9 cellular contexts compared by ENCODE assay signal in the genomic region with DNA sequence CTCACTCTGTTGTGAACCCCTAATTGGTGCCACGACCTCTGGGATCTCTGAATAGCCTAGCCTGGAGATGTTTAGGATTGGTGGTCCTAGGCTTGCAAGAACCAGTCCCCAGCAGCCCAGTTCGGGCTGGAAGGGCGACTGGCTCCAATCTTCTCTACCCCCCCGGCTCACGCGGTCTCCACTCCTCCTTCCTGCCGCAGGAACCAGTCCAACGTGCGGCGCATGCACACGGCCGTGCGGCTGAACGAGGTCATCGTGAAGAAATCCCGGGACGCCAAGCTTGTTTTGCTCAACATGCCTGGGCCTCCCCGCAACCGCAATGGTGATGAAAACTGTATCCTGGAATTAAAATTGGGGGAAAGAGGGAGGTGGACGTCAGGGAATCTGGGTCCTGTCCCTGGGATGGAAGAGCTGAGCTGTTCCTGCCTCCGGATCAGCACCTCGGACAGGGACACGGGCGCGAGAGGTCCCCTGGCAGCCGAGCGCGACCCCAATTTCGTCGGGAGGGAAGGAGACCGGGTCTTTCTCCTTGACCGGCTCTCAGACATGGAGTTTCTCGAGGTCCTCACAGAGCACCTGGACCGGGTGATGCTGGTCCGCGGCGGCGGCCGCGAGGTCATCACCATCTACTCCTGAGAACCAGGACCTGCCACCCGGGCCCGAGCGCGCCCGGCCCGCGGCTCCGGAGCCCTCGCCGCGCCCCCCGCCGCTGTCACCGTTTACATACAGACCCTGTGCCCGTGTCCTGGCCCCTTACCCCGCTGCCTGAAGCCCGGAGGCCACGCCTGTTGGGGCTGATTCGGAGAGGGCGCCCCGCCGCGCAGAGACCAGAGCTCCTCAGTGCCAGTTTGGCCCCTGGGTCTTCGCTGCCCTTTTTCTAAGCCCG. TPM values are rescaled to one million over a fixed set of nuclear protein-coding genes. Genes with fewer than 3 reads are reported as not detected.
A peak's percentile ranks its signal among the peaks of the same experiment; 100 is the strongest.
DNase-seq lines count a peak whose midpoint lies in the region; ATAC-seq and TF ChIP-seq lines count a peak whose summit lies in the region.
"Had no signal": no experiment of that assay in that cellular context is flagged by ENCODE, and none has a peak within 500 bp of the region (broad histone marks: within the 10 kb centered on the region; RNA-seq: fewer than 3 reads in every experiment).

No MANE protein-coding gene starts in this region.

- H3K27ac Mint-ChIP-seq in natural killer cell treated with Interleukin-12 subunit alpha and Interleukin-12 subunit beta and Interleukin-15 and Interleukin-18, amount 100 ng/mL, for 72 hours: no peak overlapping the region

- H3K27ac ChIP-seq in RWPE1: no peak overlapping the region
- no peak overlapping the region for H3K27ac ChIP-seq in neutrophil
- no peak overlapping the region for H3K27ac ChIP-seq in Karpas-422 (ENCODE audit: low read length)

- no peaks in the 10 kb centered on the region for H3K9me2 ChIP-seq in Karpas-422 (replicated peaks; ENCODE audit: insufficient read depth, low read length)

- H3K4me3 ChIP-seq in fibroblast of mammary gland (ENCODE audit: control insufficient read depth, low read depth, low read length) (no peak overlapping the region), neutrophil (ENCODE audit: low read depth in 1 of 2, low read length in 1 of 2) (peak overlapping the region; percentile 52 to 58), Karpas-422 (ENCODE audit: low read length) (no peak overlapping the region)

- peaks cover 47 to 53% of the 10 kb centered on the region in 2 experiments for H3K4me1 ChIP-seq in neutrophil (ENCODE audit: control insufficient read depth in 1 of 2, insufficient read depth in 1 of 2, low read depth in 1 of 2, low read length in 1 of 2)
- no peaks in the 10 kb centered on the region for H3K4me1 ChIP-seq in Karpas-422 (ENCODE audit: low read length)

- H3K79me2 ChIP-seq in Karpas-422 (ENCODE audit: low read length): no peaks in the 10 kb centered on the region

- H3K9me3 ChIP-seq in neutrophil (no peaks in the 10 kb centered on the region), Karpas-422 (ENCODE audit: low read length) (no peaks in the 10 kb centered on the region)

- TF ChIP-seq CTCF in GM10266 (IDR thresholded peaks at IDR 0.05; ENCODE audit: control insufficient read depth, insufficient read depth, low read depth, missing control alignments) (no peak), RWPE1 (conservative IDR thresholded peaks at IDR 0.05; ENCODE audit: low read depth) (no peak), fibroblast of mammary gland (conservative IDR thresholded peaks at IDR 0.05; ENCODE audit: control insufficient read depth, insufficient read depth, low read depth, low read length) (no peak), neutrophil (IDR thresholded peaks at IDR 0.05) (no peak)

- no peak overlapping the region for H3K4me2 ChIP-seq in Karpas-422 (ENCODE audit: low read depth, low read length, poor library complexity, severe bottlenecking)

- CTCF ChIA-PET in RWPE1 (lab: Yijun Ruan, JAX): interaction anchor here (0.6 to 3.0 kb wide), 11 partner anchors 25 to 725 kb away, joined by 3 to 13 read pairs (median 4); no protein-coding TSS in a partner anchor

- POLR2A ChIA-PET in RWPE1 (lab: Yijun Ruan, JAX; ENCODE audit: low non-redundant PET): no interaction called here

- H3K9ac ChIP-seq in Karpas-422 (ENCODE audit: low read length): no peak overlapping the region

- peaks cover 23 to 32% of the 10 kb centered on the region in 2 donors for H3K4me1 Mint-ChIP-seq in natural killer cell treated with Interleukin-12 subunit alpha and Interleukin-12 subunit beta and Interleukin-15 and Interleukin-18, amount 100 ng/mL, for 72 hours (ENCODE audit: low read depth in 2 of 2)

- H4K20me1 ChIP-seq in Karpas-422 (ENCODE audit: insufficient read depth, low read depth, low read length): no peaks in the 10 kb centered on the region; the same call in 1 of the 2 replicates

- DNase-seq in GM10266 (ENCODE audit: extremely low spot score) (peak; percentile 49), RWPE1 (ENCODE audit: low spot score) (peak; percentile 58), fibroblast of mammary gland (ENCODE audit: low read depth) (peak; percentile 35), Karpas-422 (no peak), NK-92 (lab: John Stamatoyannopoulos, UW; ENCODE audit: unreplicated experiment) (no peak)
- DNase-seq in natural killer cell treated with Interleukin-12 subunit alpha and Interleukin-12 subunit beta and Interleukin-15 and Interleukin-18, amount 100 ng/mL, for 72 hours (ENCODE audit: low spot score): no peak
- DNase-seq: activated gamma-delta T cell treated with Interleukin-2 at 50 U/mL for 16 hours had no signal

- H3K27me3 Mint-ChIP-seq in natural killer cell treated with Interleukin-12 subunit alpha and Interleukin-12 subunit beta and Interleukin-15 and Interleukin-18, amount 100 ng/mL, for 72 hours: peaks cover 0 to 25% of the 10 kb centered on the region in 2 donors

- H3K36me3 ChIP-seq in neutrophil: peaks cover 7% of the 10 kb centered on the region
- no peaks in the 10 kb centered on the region; the same call in 1 of the 2 replicates for H3K36me3 ChIP-seq in Karpas-422 (ENCODE audit: insufficient read depth, low read length)

- H3K27me3 ChIP-seq in neutrophil (peaks cover 70% of the 10 kb centered on the region), Karpas-422 (ENCODE audit: low read length) (no peaks in the 10 kb centered on the region)

- no peak for ATAC-seq in GM19395 (IDR thresholded peaks at IDR 0.05; ENCODE audit: unreplicated experiment)
- ATAC-seq in natural killer cell treated with Interleukin-12 subunit alpha and Interleukin-12 subunit beta and Interleukin-15 and Interleukin-18, amount 100 ng/mL, for 72 hours: no peak

- no peak overlapping the region for H2AFZ ChIP-seq in Karpas-422 (ENCODE audit: low read length)

- no peaks in the 10 kb centered on the region for H3K9me3 Mint-ChIP-seq in natural killer cell treated with Interleukin-12 subunit alpha and Interleukin-12 subunit beta and Interleukin-15 and Interleukin-18, amount 100 ng/mL, for 72 hours

- no peak overlapping the region for H3K4me3 Mint-ChIP-seq in natural killer cell treated with Interleukin-12 subunit alpha and Interleukin-12 subunit beta and Interleukin-15 and Interleukin-18, amount 100 ng/mL, for 72 hours

- peaks cover 15% of the 10 kb centered on the region for H3K36me3 Mint-ChIP-seq in natural killer cell treated with Interleukin-12 subunit alpha and Interleukin-12 subunit beta and Interleukin-15 and Interleukin-18, amount 100 ng/mL, for 72 hours

RNA-seq across cellular contexts. Expression of a gene that starts 28.2 kb away (rescaled TPM):
- total RNA-seq in Karpas-422 (2014; rRNA removed; shearing (Covaris generic); ENCODE audit: low replicate concordance): not detected in 2 replicates
- not detected for total RNA-seq in natural killer cell treated with Interleukin-12 subunit alpha and Interleukin-12 subunit beta and Interleukin-15 and Interleukin-18, amount 100 ng/mL, for 72 hours

RNA-seq across cellular contexts. Expression of a gene that starts 32.5 kb away (rescaled TPM):
- 20.4 and 32.8 TPM in 2 replicates for total RNA-seq in Karpas-422 (2014; rRNA removed; shearing (Covaris generic); ENCODE audit: low replicate concordance)
- total RNA-seq in natural killer cell treated with Interleukin-12 subunit alpha and Interleukin-12 subunit beta and Interleukin-15 and Interleukin-18, amount 100 ng/mL, for 72 hours: 10 to 100 TPM; 33.9 to 34.2 TPM

RNA-seq across cellular contexts. Expression of a gene that starts 48.5 kb away (rescaled TPM):
- not detected in 2 replicates for total RNA-seq in Karpas-422 (2014; rRNA removed; shearing (Covaris generic); ENCODE audit: low replicate concordance)
- under 1 TPM in 1 of 2 donors, not detected in 1; 0.17 TPM for total RNA-seq in natural killer cell treated with Interleukin-12 subunit alpha and Interleukin-12 subunit beta and Interleukin-15 and Interleukin-18, amount 100 ng/mL, for 72 hours

Comparison
In these comparisons a context has a peak if more than half of its experiments do, and no peak if none do; other contexts are left out.
1. DNase-seq: peak in GM10266 (single experiment), RWPE1 (single experiment) and fibroblast of mammary gland (single experiment); none in Karpas-422 (single experiment), natural killer cell treated with Interleukin-12 subunit alpha and Interleukin-12 subunit beta and Interleukin-15 and Interleukin-18, amount 100 ng/mL, for 72 hours (single experiment) and NK-92 (single experiment).
2. H3K4me3 ChIP-seq: peak in neutrophil (2 of 2); none in fibroblast of mammary gland (single experiment) and Karpas-422 (single experiment).